Comparison of ENCODE assay signal across 8 cellular contexts in genomic region chr9:127898433-127899199, GRCh38. TPM values are rescaled to one million over a fixed set of nuclear protein-coding genes. Genes with fewer than 3 reads are reported as not detected.
DNase-seq lines count a peak whose midpoint lies in the region; ATAC-seq and TF ChIP-seq lines count a peak whose summit lies in the region.

No MANE protein-coding gene starts in this region.

- POLR2A ChIA-PET in AG04450 (lab: Yijun Ruan, JAX): interaction anchor here (0.5 to 2.9 kb wide), 9 partner anchors 15 to 455 kb away, joined by 3 to 18 read pairs (median 4); partner anchors contain the start of genes AK1, BBLN, CDK9 and ST6GALNAC4

- CTCF ChIA-PET in AG04450 (lab: Charles Lee): no interaction called here

- H3K9me3 ChIP-seq in AG04450 (ENCODE audit: control insufficient read depth, insufficient read depth, low read length) (peaks cover 26% of the 10 kb centered on the region), RWPE2 (ENCODE audit: severe bottlenecking) (peaks cover 3% of the 10 kb centered on the region), lung (ENCODE audit: control insufficient read depth in 2 of 2, insufficient read depth in 1 of 2, low read length in 1 of 2) (peaks cover 0 to 4% of the 10 kb centered on the region in 2 donors), tibial nerve (peaks cover 0 to 4% (median 0%) of the 10 kb centered on the region in 4 donors)

- no peaks in the 10 kb centered on the region for H3K27me3 ChIP-seq in AG04450 (ENCODE audit: control insufficient read depth, insufficient read depth, low read length)
- no peaks in the 10 kb centered on the region for H3K27me3 ChIP-seq in RWPE2 (ENCODE audit: insufficient read depth, poor library complexity, severe bottlenecking)
- H3K27me3 ChIP-seq in dorsolateral prefrontal cortex: no peaks in the 10 kb centered on the region
- no peaks in the 10 kb centered on the region for H3K27me3 ChIP-seq in lung (ENCODE audit: control insufficient read depth, insufficient read depth)
- no peaks in the 10 kb centered on the region for H3K27me3 ChIP-seq in tibial nerve

- H3K4me3 ChIP-seq in AG04450 (ENCODE audit: low read depth, low read length): peak overlapping the region; percentile 80
- H3K4me3 ChIP-seq in RWPE2 (ENCODE audit: severe bottlenecking): peak overlapping the region; percentile 53
- H3K4me3 ChIP-seq in dorsolateral prefrontal cortex: peak overlapping the region; percentile 70 to 98 (median 92)
- peak overlapping the region; percentile 91 for H3K4me3 ChIP-seq in lung
- H3K4me3 ChIP-seq in tibial nerve: peak overlapping the region; percentile 76 to 97 (median 86)

- H3K36me3 ChIP-seq in RWPE2 (ENCODE audit: low read depth) (peaks cover 34% of the 10 kb centered on the region), lung (ENCODE audit: control insufficient read depth in 2 of 2, insufficient read depth in 2 of 2, low read length in 2 of 2) (peaks cover 9 to 21% of the 10 kb centered on the region in 2 donors), tibial nerve (peaks cover 3 to 27% (median 16%) of the 10 kb centered on the region in 3 donors)

- DNase-seq in AG04450 (ENCODE audit: low read depth, low spot score) (peak; percentile 64), RWPE2 (ENCODE audit: low spot score) (peak; percentile 67), dorsolateral prefrontal cortex (peak in 1 of 10 donors; percentile 52), lung (ENCODE audit: low spot score) (no peak), tibial nerve (ENCODE audit: low spot score in 2 of 2) (peak in 1 of 2 donors; percentile 67), GDM1 (lab: John Stamatoyannopoulos, UW) (no peak)

- TF ChIP-seq CTCF in AG04450 (IDR thresholded peaks at IDR 0.05; ENCODE audit: low read depth, low read length) (no peak), RWPE2 (IDR thresholded peaks at IDR 0.05; ENCODE audit: poor library complexity, severe bottlenecking) (no peak), dorsolateral prefrontal cortex (IDR thresholded peaks at IDR 0.05 in 54 of 56, conservative IDR thresholded peaks at IDR 0.05 in 2 of 56; ENCODE audit: low read depth in 1 of 56, partially characterized antibody in 56 of 56) (no peak), lung (IDR thresholded peaks at IDR 0.05; ENCODE audit: control extremely low read depth, extremely low read depth) (no peak), tibial nerve (IDR thresholded peaks at IDR 0.05) (no peak)

- peak in 1 of 2 donors; percentile 83 for TF ChIP-seq EP300 in tibial nerve (IDR thresholded peaks at IDR 0.05)

- intact Hi-C loops in dorsolateral prefrontal cortex (cut with DNase I): no loop called here

- H3K27ac ChIP-seq in AG04450 (ENCODE audit: low read depth, low read length): peak overlapping the region; percentile 90
- peak overlapping the region; percentile 51 for H3K27ac ChIP-seq in RWPE2 (ENCODE audit: poor library complexity, severe bottlenecking)
- peak overlapping the region in 57 of 59 donors; percentile 8 to 95 (median 90) for H3K27ac ChIP-seq in dorsolateral prefrontal cortex
- H3K27ac ChIP-seq in lung (ENCODE audit: low read depth in 1 of 2, low read length in 1 of 2): peak overlapping the region; percentile 77 to 96
- peak overlapping the region; percentile 84 to 97 (median 90) for H3K27ac ChIP-seq in tibial nerve

- no peak for TF ChIP-seq POLR2A in tibial nerve (IDR thresholded peaks at IDR 0.05)

- peak; percentile 15 for ATAC-seq in GM21381 (IDR thresholded peaks at IDR 0.05; ENCODE audit: unreplicated experiment)
- peak; percentile 58 for ATAC-seq in RWPE2 (ENCODE audit: low read depth)
- no peak for ATAC-seq in lung (ENCODE audit: insufficient read depth, low FRiP score)
- no peak for ATAC-seq in HG02588 (IDR thresholded peaks at IDR 0.05; ENCODE audit: unreplicated experiment)

- H3K4me1 ChIP-seq in RWPE2 (ENCODE audit: insufficient read depth, poor library complexity, severe bottlenecking) (no peaks in the 10 kb centered on the region), lung (ENCODE audit: control insufficient read depth in 2 of 2, insufficient read depth in 2 of 2, low read length in 2 of 2) (peaks cover 6 to 21% of the 10 kb centered on the region in 2 donors), tibial nerve (peaks cover 0 to 69% (median 37%) of the 10 kb centered on the region in 4 donors)

- WGBS in lung, 2 donors: 10 to 17% methylated on average over 41 of the region's 41 CpGs
- 6 to 12% methylated on average over 15 to 17 of the region's 41 CpGs for WGBS in tibial nerve, 2 donors

RNA-seq across cellular contexts. Expression of gene ST6GALNAC6, which starts 0.8 kb away (rescaled TPM):
- polyA plus RNA-seq in AG04450 (2011; rRNA removed): 40.6 and 58.2 TPM in 2 replicates
- 47.7 and 59.0 TPM in 2 replicates for polyA minus RNA-seq in AG04450 (2011; rRNA and poly(A)+ RNA removed)
- 100 to 1,000 TPM in 113 of 120 experiments, 10 to 100 TPM in 7; 52.7 to 225 (median 137) TPM for total RNA-seq in dorsolateral prefrontal cortex
- 10 to 100 TPM; 28.3 to 51.9 TPM for total RNA-seq in lung
- 10 to 100 TPM; 45.3 to 59.8 TPM for polyA plus RNA-seq in lung
- total RNA-seq in tibial nerve: 100 to 1,000 TPM; 108 to 193 (median 172) TPM

RNA-seq across cellular contexts. Expression of gene ST6GALNAC4, which starts 18.2 kb away (rescaled TPM):
- polyA plus RNA-seq in AG04450 (2011; rRNA removed) (15.0 and 24.3 TPM in 2 replicates), lung (10 to 100 TPM; 24.6 to 67.3 TPM)
- 19.2 and 23.6 TPM in 2 replicates for polyA minus RNA-seq in AG04450 (2011; rRNA and poly(A)+ RNA removed)
- total RNA-seq in dorsolateral prefrontal cortex (10 to 100 TPM; 13.2 to 58.0 (median 23.6) TPM), lung (10 to 100 TPM; 42.7 to 96.2 TPM), tibial nerve (10 to 100 TPM; 23.9 to 70.5 (median 37.0) TPM)

RNA-seq across cellular contexts. Expression of gene AK1, which starts 21.1 kb away (rescaled TPM):
- 75.9 and 93.9 TPM in 2 replicates for polyA plus RNA-seq in AG04450 (2011; rRNA removed)
- polyA minus RNA-seq in AG04450 (2011; rRNA and poly(A)+ RNA removed): 24.9 and 43.3 TPM in 2 replicates
- total RNA-seq in dorsolateral prefrontal cortex: 100 to 1,000 TPM in 108 of 120 experiments, 10 to 100 TPM in 12; 58.9 to 165 (median 129) TPM
- total RNA-seq in lung: 100 to 1,000 TPM in 1 of 2 donors, 10 to 100 TPM in 1; 72.3 to 154 TPM
- polyA plus RNA-seq in lung: 100 to 1,000 TPM in 1 of 2 donors, 10 to 100 TPM in 1; 63.8 to 386 TPM
- total RNA-seq in tibial nerve: 10 to 100 TPM; 29.9 to 65.1 (median 38.7) TPM

RNA-seq across cellular contexts. Expression of gene PIP5KL1, which starts 32.0 kb away (rescaled TPM):
- polyA plus RNA-seq in AG04450 (2011; rRNA removed) (1.2 TPM in 2 replicates), lung (1 to 10 TPM; 2.0 to 4.9 TPM)
- 1.2 and 1.3 TPM in 2 replicates for polyA minus RNA-seq in AG04450 (2011; rRNA and poly(A)+ RNA removed)
- total RNA-seq in dorsolateral prefrontal cortex (10 to 100 TPM in 5 of 120 experiments, 1 to 10 TPM in 115; 1.2 to 13.2 (median 5.0) TPM), lung (1 to 10 TPM; 4.9 to 9.0 TPM), tibial nerve (under 1 TPM in 1 of 4 donors, not detected in 3; 0.59 TPM)

RNA-seq across cellular contexts. Expression of gene DPM2, which starts 39.0 kb away (rescaled TPM):
- 25.3 and 30.9 TPM in 2 replicates for polyA plus RNA-seq in AG04450 (2011; rRNA removed)
- 33.6 and 41.2 TPM in 2 replicates for polyA minus RNA-seq in AG04450 (2011; rRNA and poly(A)+ RNA removed)
- 10 to 100 TPM; 23.7 to 41.9 (median 31.9) TPM for total RNA-seq in dorsolateral prefrontal cortex
- total RNA-seq in lung: 10 to 100 TPM; 20.5 to 51.3 TPM
- polyA plus RNA-seq in lung: 10 to 100 TPM; 50.8 to 51.1 TPM
- total RNA-seq in tibial nerve: 10 to 100 TPM in 3 of 4 donors, 1 to 10 TPM in 1; 9.0 to 21.9 (median 14.7) TPM

Comparison
In these comparisons a context has a peak if more than half of its experiments do, and no peak if none do; other contexts are left out.
1. DNase-seq: peak in AG04450 (single experiment) and RWPE2 (single experiment); none in lung (single experiment) and GDM1 (single experiment).
2. ATAC-seq: peak in GM21381 (single experiment) and RWPE2 (single experiment); none in lung (single experiment) and HG02588 (single experiment).
3. Peak in every context shown above with its lines, with median percentiles within 50 percentile points of each other: H3K27ac ChIP-seq and H3K4me3 ChIP-seq.